ENCODE assay signal across 26 cellular contexts in genomic region chr2:176907341-176907740, GRCh38.
"Had no signal": no experiment of that assay in that cellular context is flagged by ENCODE, and none has a peak within 500 bp of the region (broad histone marks: within the 10 kb centered on the region; RNA-seq: fewer than 3 reads in every experiment).

No MANE protein-coding gene starts in this region.

- H3K4me1 Mint-ChIP-seq: naive B cell; stimulated activated memory B cell treated with anti-CD40 and anti-IgM and Interleukin-4, amounts not matched to agents 10 μg/mL and 1 μg/mL and 100 μg/mL, for 72 hours had no signal

- H3K9me3 Mint-ChIP-seq: stimulated activated naive CD8-positive, alpha-beta T cell treated with anti-CD3 and anti-CD28 coated beads, Interleukin-15, amount 100 ng/mL, for 72 hours had no signal

- ATAC-seq: left cardiac atrium; left lung; natural killer cell; right lobe of liver; stimulated activated memory B cell treated with anti-CD40 and anti-IgM and Interleukin-4, amounts not matched to agents 10 μg/mL and 1 μg/mL and 100 μg/mL, for 72 hours; stimulated activated naive CD8-positive, alpha-beta T cell treated with anti-CD3 and anti-CD28 coated beads, Interleukin-15, amount 100 ng/mL, for 72 hours had no signal

- H3K36me3 Mint-ChIP-seq: mesothelial cell of epicardium; naive B cell; natural killer cell; stimulated activated memory B cell treated with anti-CD40 and anti-IgM and Interleukin-4, amounts not matched to agents 10 μg/mL and 1 μg/mL and 100 μg/mL, for 72 hours had no signal

- H3K9me3 ChIP-seq: left lung, ovary, right atrium auricular region, right lobe of liver, transverse colon, upper lobe of left lung, vagina had no signal

- DNase-seq: hippocampal formation; kidney glomerular epithelial cell; left cardiac atrium; left lung; mesendoderm; naive B cell; natural killer cell; ovary; right lobe of liver; stimulated activated CD4-positive, alpha-beta T cell treated with anti-CD3 and anti-CD28 coated beads, Interleukin-1b, Interleukin-23, amount 100 ng/mL, for 48 hours; stimulated activated CD4-positive, alpha-beta T cell treated with anti-CD3 and anti-CD28 coated beads, Interleukin-2, amount 100 ng/mL, for 48 hours; stimulated activated CD4-positive, alpha-beta T cell treated with anti-CD3 and anti-CD28 coated beads, Interleukin-4, amount 100 ng/mL, for 4 hours; stimulated activated CD8-positive, alpha-beta memory T cell treated with anti-CD3 and anti-CD28 coated beads, Interleukin-4, amount 100 ng/mL, for 48 hours; stimulated activated naive CD4-positive, alpha-beta T cell treated with Interleukin-2 at 50 U/mL for 16 hours; stimulated activated naive CD8-positive, alpha-beta T cell treated with anti-CD3 and anti-CD28 coated beads, Interleukin-15, amount 100 ng/mL, for 72 hours; substantia nigra; transverse colon; upper lobe of left lung had no signal

- H3K4me3 Mint-ChIP-seq: mesothelial cell of epicardium; naive B cell; natural killer cell; stimulated activated memory B cell treated with anti-CD40 and anti-IgM and Interleukin-4, amounts not matched to agents 10 μg/mL and 1 μg/mL and 100 μg/mL, for 72 hours; stimulated activated naive CD8-positive, alpha-beta T cell treated with anti-CD3 and anti-CD28 coated beads, Interleukin-15, amount 100 ng/mL, for 72 hours had no signal

- H3K4me1 ChIP-seq: left lung, right atrium auricular region, right lobe of liver, transverse colon, upper lobe of left lung, vagina had no signal

- H3K4me3 ChIP-seq: left lung, lung, ovary, right atrium auricular region, right lobe of liver, smooth muscle cell, transverse colon, upper lobe of left lung, vagina had no signal

- H3K27me3 ChIP-seq: left lung, ovary, right atrium auricular region, right lobe of liver, transverse colon, upper lobe of left lung, vagina had no signal

- H3K27ac ChIP-seq: left lung, ovary, right atrium auricular region, right lobe of liver, transverse colon, upper lobe of left lung, vagina had no signal

- FAIRE-seq: keratinocyte had no signal

- H3K27ac Mint-ChIP-seq: mesothelial cell of epicardium; naive B cell; natural killer cell; progenitor cell of endocrine pancreas; stimulated activated memory B cell treated with anti-CD40 and anti-IgM and Interleukin-4, amounts not matched to agents 10 μg/mL and 1 μg/mL and 100 μg/mL, for 72 hours; stimulated activated naive CD8-positive, alpha-beta T cell treated with anti-CD3 and anti-CD28 coated beads, Interleukin-15, amount 100 ng/mL, for 72 hours had no signal

- H3K36me3 ChIP-seq: left lung, ovary, right atrium auricular region, right lobe of liver, transverse colon, upper lobe of left lung, vagina had no signal

- H3K27me3 Mint-ChIP-seq: stimulated activated naive CD8-positive, alpha-beta T cell treated with anti-CD3 and anti-CD28 coated beads, Interleukin-15, amount 100 ng/mL, for 72 hours had no signal
